Comparison of ENCODE assay signal across 34 cellular contexts in genomic region chr10:28929942-28930341, GRCh38.
"Had no signal": no experiment of that assay in that cellular context is flagged by ENCODE, and none has a peak within 500 bp of the region (broad histone marks: within the 10 kb centered on the region; RNA-seq: fewer than 3 reads in every experiment).

No MANE protein-coding gene starts in this region.

- H3K4me1 ChIP-seq: adrenal gland, ascending aorta, body of pancreas, breast epithelium had no signal

- H3K27ac ChIP-seq: adrenal gland, ascending aorta, body of pancreas, brain microvascular endothelial cell, breast epithelium, cardiac muscle cell had no signal

- ATAC-seq: activated naive CD4-positive, alpha-beta T cell treated with anti-CD3 and anti-CD28 coated beads, Interleukin-2, amount 50 U/mL, for 72 hours; activated naive CD8-positive, alpha-beta T cell treated with anti-CD3 and anti-CD28 coated beads, Interleukin-2, amount 50 U/mL, for 24 hours; activated T-cell treated with anti-CD3 and anti-CD28 coated beads, Interleukin-2, amount 50 U/mL, for 4 hours; activated T-cell treated with anti-CD3 and anti-CD28 coated beads, Interleukin-2, amount 50 U/mL, for 72 hours; activated T-helper 17 cell treated with anti-CD3 and anti-CD28 coated beads, Interleukin-2, amount 50 U/mL, for 72 hours; body of pancreas had no signal

- FAIRE-seq: astrocyte, bronchial epithelial cell had no signal

- H3K9me3 ChIP-seq: adrenal gland, ascending aorta, breast epithelium had no signal

- H3K27me3 ChIP-seq: adrenal gland, ascending aorta, body of pancreas, brain microvascular endothelial cell, breast epithelium, cardiac muscle cell had no signal

- H3K36me3 ChIP-seq: adrenal gland, ascending aorta, brain microvascular endothelial cell, breast epithelium, cardiac muscle cell had no signal

- H3K4me3 ChIP-seq: adrenal gland, ascending aorta, body of pancreas, breast epithelium, cardiac muscle cell had no signal

- DNase-seq: activated effector memory CD4-positive, alpha-beta T cell treated with anti-CD3 and anti-CD28 coated beads, Interleukin-2, amount 50 U/mL, for 16 hours; activated effector memory CD4-positive, alpha-beta T cell treated with Interleukin-2 at 50 U/mL for 16 hours; activated gamma-delta T cell; activated gamma-delta T cell treated with Interleukin-2 at 50 U/mL for 16 hours; activated naive CD4-positive, alpha-beta T cell; activated naive CD4-positive, alpha-beta T cell treated with anti-CD3 and anti-CD28 coated beads for 36 hours; activated naive CD4-positive, alpha-beta T cell treated with anti-CD3 and anti-CD28 coated beads, Interleukin-2, amount 10 ng/mL, durations not matched to agents 7 days and 5 days; activated naive CD4-positive, alpha-beta T cell treated with anti-CD3 and anti-CD28 coated beads, Interleukin-2, amount 50 U/mL, for 16 hours; activated naive CD4-positive, alpha-beta T cell treated with Interleukin-2 at 50 U/mL for 16 hours; activated naive CD8-positive, alpha-beta T cell treated with anti-CD3 and anti-CD28 coated beads for 36 hours; activated naive CD8-positive, alpha-beta T cell treated with anti-CD3 and anti-CD28 coated beads, Interleukin-2, amount 10 ng/mL, durations not matched to agents 7 days and 5 days; activated naive CD8-positive, alpha-beta T cell treated with anti-CD3 and anti-CD28 coated beads, Interleukin-2, amount 50 U/mL, for 24 hours; activated T-cell treated with anti-CD3 and anti-CD28 coated beads, Interleukin-2, amount 50 U/mL, for 1 hour; activated T-cell treated with anti-CD3 and anti-CD28 coated beads, Interleukin-2, amount 50 U/mL, for 24 hours; activated T-cell treated with anti-CD3 and anti-CD28 coated beads, Interleukin-2, amount 50 U/mL, for 4 hours; activated T-cell treated with anti-CD3 and anti-CD28 coated beads, Interleukin-2, amount 50 U/mL, for 48 hours; activated T-cell treated with anti-CD3 and anti-CD28 coated beads, Interleukin-2, amount 50 U/mL, for 72 hours; adrenal gland; amniotic stem cell; amygdala; anterior cingulate cortex; aorta; body of pancreas; brain microvascular endothelial cell; caudate nucleus; central memory CD4-positive, alpha-beta T cell; cerebellar nuclear complex had no signal
